Comparison of ENCODE assay signal across 8 cellular contexts in the genomic region with DNA sequence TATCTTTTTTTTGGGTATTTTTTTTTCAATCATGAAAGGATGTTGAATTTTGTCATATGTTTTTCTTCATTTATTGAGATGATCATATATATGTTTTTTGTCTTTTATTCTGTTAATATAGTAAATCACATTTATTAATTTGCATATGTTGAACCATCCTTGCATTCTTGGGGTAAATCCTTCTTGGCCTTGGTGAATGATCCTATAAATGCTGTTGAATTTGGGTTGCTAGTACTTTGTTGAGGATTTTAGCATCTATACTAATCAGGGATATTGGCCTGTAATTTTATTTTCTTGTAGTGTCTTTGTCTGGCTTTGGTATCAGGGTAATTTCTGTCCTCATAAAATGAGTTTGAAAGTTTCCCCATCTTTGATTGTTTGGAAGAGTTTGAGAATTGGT.
"Had no signal": no experiment of that assay in that cellular context is flagged by ENCODE, and none has a peak within 500 bp of the region (broad histone marks: within the 10 kb centered on the region; RNA-seq: fewer than 3 reads in every experiment).

No MANE protein-coding gene starts in this region.

- H3K4me3 ChIP-seq: GM12878 had no signal

- ATAC-seq: GM12878 had no signal

- FAIRE-seq: G401.6, GM12878, GM12891, GM12892, GM18507, GM19239 had no signal

- DNase-seq: GDM1, GF-D8 had no signal
